Comparison of ENCODE assay signal across 8 cellular contexts in the genomic region with DNA sequence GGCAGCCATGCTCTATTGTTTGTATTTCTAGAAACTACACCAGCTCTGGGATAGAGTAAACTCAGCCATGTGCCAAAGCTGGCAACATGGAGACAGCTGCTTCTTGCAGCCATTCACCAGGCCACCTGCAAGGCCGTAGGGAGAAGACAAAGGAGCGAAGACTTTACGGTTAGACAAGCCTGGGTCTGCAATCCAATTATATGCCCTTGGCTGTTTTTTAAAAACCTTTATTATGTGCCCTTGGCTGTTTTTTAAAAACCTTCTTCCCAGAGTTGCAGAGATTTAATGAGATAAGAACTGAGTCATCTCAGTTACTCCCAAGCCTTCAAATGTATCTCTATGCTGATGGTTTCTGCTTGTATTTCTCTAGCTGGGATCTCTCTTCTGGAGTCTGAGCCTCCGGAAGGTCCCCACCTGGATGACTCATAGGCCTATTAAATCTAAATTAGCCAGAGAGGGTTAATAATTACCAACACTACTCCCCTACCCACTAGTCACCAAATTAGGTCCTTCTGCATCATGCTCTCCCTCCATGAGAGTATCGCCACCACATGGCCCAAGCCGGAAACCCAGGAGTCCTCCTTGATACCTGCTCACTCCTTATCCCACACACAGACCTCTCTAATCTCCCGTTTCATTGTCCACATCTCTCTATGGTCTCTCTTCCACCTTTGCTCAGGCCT. TPM values are rescaled to one million over a fixed set of nuclear protein-coding genes. Genes with fewer than 3 reads are reported as not detected.
DNase-seq lines count a peak whose midpoint lies in the region; TF ChIP-seq lines count a peak whose summit lies in the region.

No MANE protein-coding gene starts in this region.

- peak overlapping the region; percentile 90 for H3K27ac ChIP-seq in osteoblast (ENCODE audit: low read depth, low read length)
- H3K27ac ChIP-seq in effector memory CD4-positive, alpha-beta T cell (ENCODE audit: insufficient read depth, low read length, poor library complexity, severe bottlenecking): no peak overlapping the region

- no peaks in the 10 kb centered on the region for H3K9me3 Mint-ChIP-seq in dendritic cell treated with granulocyte-macrophage colony-stimulating factor and Interleukin-4, amounts not matched to agents 40 ng/mL and 50 ng/mL, for 4 days
- no peaks in the 10 kb centered on the region for H3K9me3 Mint-ChIP-seq in mesothelial cell of epicardium

- no peaks in the 10 kb centered on the region for H3K27me3 Mint-ChIP-seq in dendritic cell treated with granulocyte-macrophage colony-stimulating factor and Interleukin-4, amounts not matched to agents 40 ng/mL and 50 ng/mL, for 4 days
- H3K27me3 Mint-ChIP-seq in mesothelial cell of epicardium (ENCODE audit: low read depth): no peaks in the 10 kb centered on the region

- no peaks in the 10 kb centered on the region for H3K36me3 ChIP-seq in osteoblast (ENCODE audit: insufficient read depth, low read length)
- H3K36me3 ChIP-seq in effector memory CD4-positive, alpha-beta T cell (ENCODE audit: control insufficient read depth, insufficient read depth, low read length): no peaks in the 10 kb centered on the region

- peaks cover 60% of the 10 kb centered on the region for H3K4me1 ChIP-seq in osteoblast (ENCODE audit: insufficient read depth, low read length)
- no peaks in the 10 kb centered on the region for H3K4me1 ChIP-seq in effector memory CD4-positive, alpha-beta T cell (ENCODE audit: control insufficient read depth, insufficient read depth, low read length, poor library complexity, severe bottlenecking)

- no peak overlapping the region for H3K4me2 ChIP-seq in osteoblast (ENCODE audit: insufficient read depth, low read length)

- TF ChIP-seq CTCF in osteoblast (IDR thresholded peaks at IDR 0.05; ENCODE audit: extremely low read depth, low read depth, low read length): peak; percentile 16
- TF ChIP-seq CTCF in mesothelial cell of epicardium (IDR thresholded peaks at IDR 0.05; ENCODE audit: unreplicated experiment): no peak

- no peak overlapping the region for H3K4me3 ChIP-seq in osteoblast (ENCODE audit: insufficient read depth, low read length)
- no peak overlapping the region for H3K4me3 ChIP-seq in effector memory CD4-positive, alpha-beta T cell (ENCODE audit: insufficient read depth, low read depth, low read length, poor library complexity, severe bottlenecking)

- H3K36me3 Mint-ChIP-seq in dendritic cell treated with granulocyte-macrophage colony-stimulating factor and Interleukin-4, amounts not matched to agents 40 ng/mL and 50 ng/mL, for 4 days (ENCODE audit: low read depth): no peaks in the 10 kb centered on the region
- no peaks in the 10 kb centered on the region for H3K36me3 Mint-ChIP-seq in mesothelial cell of epicardium

- H4K20me1 ChIP-seq in osteoblast (ENCODE audit: insufficient read depth, low read length): no peaks in the 10 kb centered on the region

- peak; percentile 3 for DNase-seq in NCI-H1694 (lab: John Stamatoyannopoulos, UW)
- DNase-seq in NCI-H1694 treated with DMSO at 0.1 percent for 48 hours (lab: John Stamatoyannopoulos, UW): no peak
- peak; percentile 35 for DNase-seq in HK-2 (ENCODE audit: unreplicated experiment)
- DNase-seq in osteoblast (ENCODE audit: insufficient read length, low spot score, missing footprints): no peak
- no peak for DNase-seq in effector memory CD4-positive, alpha-beta T cell
- DNase-seq in SKM-1 treated with dmso at 0.1 percent for 144 hours (lab: John Stamatoyannopoulos, UW; ENCODE audit: unreplicated experiment): no peak
- no peak for DNase-seq in mesothelial cell of epicardium (ENCODE audit: low spot score in 2 of 2, unreplicated experiment in 2 of 2)

- intact Hi-C loops in dendritic cell treated with granulocyte-macrophage colony-stimulating factor and Interleukin-4, amounts not matched to agents 40 ng/mL and 50 ng/mL, for 4 days (cut with micrococcal nuclease): no loop called here

- H2AFZ ChIP-seq in osteoblast (ENCODE audit: low read length): no peak overlapping the region

- no peaks in the 10 kb centered on the region for H3K27me3 ChIP-seq in osteoblast (ENCODE audit: insufficient read depth, low read length)
- H3K27me3 ChIP-seq in effector memory CD4-positive, alpha-beta T cell (replicated peaks; ENCODE audit: control insufficient read depth, insufficient read depth, low read length, poor library complexity, severe bottlenecking): no peaks in the 10 kb centered on the region

- no peaks in the 10 kb centered on the region for H3K79me2 ChIP-seq in osteoblast (ENCODE audit: insufficient read depth, low read length)

- no peak overlapping the region for H3K4me3 Mint-ChIP-seq in dendritic cell treated with granulocyte-macrophage colony-stimulating factor and Interleukin-4, amounts not matched to agents 40 ng/mL and 50 ng/mL, for 4 days
- H3K4me3 Mint-ChIP-seq in mesothelial cell of epicardium: no peak overlapping the region

- H3K9me3 ChIP-seq in osteoblast (ENCODE audit: low read depth, low read length): no peaks in the 10 kb centered on the region
- no peaks in the 10 kb centered on the region for H3K9me3 ChIP-seq in effector memory CD4-positive, alpha-beta T cell (ENCODE audit: control insufficient read depth, low read length)

- peaks cover 18% of the 10 kb centered on the region for H3K4me1 Mint-ChIP-seq in dendritic cell treated with granulocyte-macrophage colony-stimulating factor and Interleukin-4, amounts not matched to agents 40 ng/mL and 50 ng/mL, for 4 days (ENCODE audit: low read depth)
- no peaks in the 10 kb centered on the region for H3K4me1 Mint-ChIP-seq in mesothelial cell of epicardium

- H3K27ac Mint-ChIP-seq in dendritic cell treated with granulocyte-macrophage colony-stimulating factor and Interleukin-4, amounts not matched to agents 40 ng/mL and 50 ng/mL, for 4 days: peak overlapping the region; percentile 64
- no peak overlapping the region for H3K27ac Mint-ChIP-seq in mesothelial cell of epicardium

RNA-seq across cellular contexts. Expression of gene DPP4, which starts 17.5 kb away (rescaled TPM):
- 192 and 256 TPM in 2 replicates for total RNA-seq in osteoblast
- 7.2 to 8.2 TPM (median 7.6 TPM) in 3 replicates for total RNA-seq in mesothelial cell of epicardium

Comparison
In these comparisons a context has a peak if more than half of its experiments do, and no peak if none do; other contexts are left out.
1. DNase-seq: peak in NCI-H1694 (single experiment) and HK-2 (single experiment); none in NCI-H1694 treated with DMSO at 0.1 percent for 48 hours (single experiment), osteoblast (single experiment), effector memory CD4-positive, alpha-beta T cell (0 of 3), SKM-1 treated with dmso at 0.1 percent for 144 hours (single experiment) and mesothelial cell of epicardium (0 of 2).
2. RNA of gene DPP4, which starts 17.5 kb away (total RNA-seq): 192 to 256 TPM in osteoblast; 7.2 to 8.2 TPM in mesothelial cell of epicardium; every median in the first group is over 10 times any median in the second.